In genomic region chr17:46158323-46159296, GRCh38 we compare ENCODE assay signal across 10 cellular contexts. TPM values are rescaled to one million over a fixed set of nuclear protein-coding genes. Genes with fewer than 3 reads are reported as not detected.
DNase-seq lines count a peak whose midpoint lies in the region; ATAC-seq, FAIRE-seq and TF ChIP-seq lines count a peak whose summit lies in the region.
"Had no signal": no experiment of that assay in that cellular context is flagged by ENCODE, and none has a peak within 500 bp of the region (broad histone marks: within the 10 kb centered on the region; RNA-seq: fewer than 3 reads in every experiment).

No MANE protein-coding gene starts in this region.

- TF ChIP-seq RAD21 in K562 (CRISPR knock-in tag; conservative IDR thresholded peaks at IDR 0.05 in 1 of 2, IDR thresholded peaks at IDR 0.05 in 1 of 2) = no peak

- no peaks in the 10 kb centered on the region for H3K27me3 Mint-ChIP-seq in CD8-positive, alpha-beta T cell (ENCODE audit: low read depth)
- no peaks in the 10 kb centered on the region for H3K27me3 Mint-ChIP-seq in naive thymus-derived CD8-positive, alpha-beta T cell
- H3K27me3 Mint-ChIP-seq: activated naive CD8-positive, alpha-beta T cell treated with anti-CD3 and anti-CD28 coated beads, Interleukin-2, amount 10 ng/mL, durations not matched to agents 7 days and 5 days had no signal

- no peak overlapping the region; a peak in 1 of 4 replicates for H3K9ac ChIP-seq in K562 (ENCODE audit: insufficient read depth in 1 of 2, low read depth in 2 of 2, low read length in 2 of 2)

- H3K36me3 ChIP-seq in CD8-positive, alpha-beta T cell (ENCODE audit: insufficient read depth, low read length) = no peaks in the 10 kb centered on the region
- peaks cover 13% of the 10 kb centered on the region; the same call in 2 of the 3 replicates for H3K36me3 ChIP-seq in K562 (ENCODE audit: control insufficient read depth, insufficient read depth, low read length)
- no peaks in the 10 kb centered on the region for H3K36me3 ChIP-seq in mucosa of descending colon (ENCODE audit: low read depth)

- H3K4me3 Mint-ChIP-seq in CD8-positive, alpha-beta T cell = peak overlapping the region; percentile 4
- peak overlapping the region in 9 of 10 donors; percentile 3 to 67 (median 29) for H3K4me3 Mint-ChIP-seq in naive thymus-derived CD8-positive, alpha-beta T cell
- H3K4me3 Mint-ChIP-seq: activated naive CD8-positive, alpha-beta T cell treated with anti-CD3 and anti-CD28 coated beads, Interleukin-2, amount 10 ng/mL, durations not matched to agents 7 days and 5 days had no signal

- peaks cover 94% of the 10 kb centered on the region for H3K4me1 ChIP-seq in CD8-positive, alpha-beta T cell (ENCODE audit: insufficient read depth, low read length)
- peaks cover 2 to 35% of the 10 kb centered on the region in 2 experiments; a peak in 3 of 5 replicates for H3K4me1 ChIP-seq in K562 (replicated peaks in 1 of 2; ENCODE audit: control insufficient read depth in 2 of 2, insufficient read depth in 2 of 2, low read length in 2 of 2)
- H3K4me1 ChIP-seq in mucosa of descending colon (ENCODE audit: low read depth) = peaks cover 37% of the 10 kb centered on the region

- in situ Hi-C loops in K562 (cut with MboI) = no loop called here

- ATAC-seq in CD8-positive, alpha-beta T cell = no peak
- ATAC-seq in K562 (peak; percentile 52), mucosa of descending colon (no peak)
- ATAC-seq in naive thymus-derived CD8-positive, alpha-beta T cell = no peak

- no peak for TF ChIP-seq CTCF in CD8-positive, alpha-beta T cell (IDR thresholded peaks at IDR 0.05)
- TF ChIP-seq CTCF in K562 (IDR thresholded peaks at IDR 0.05 in 2 of 3, conservative IDR thresholded peaks at IDR 0.05 in 1 of 3; ENCODE audit: insufficient read depth in 2 of 3, low read depth in 1 of 3, low read length in 3 of 3) (no peak), mucosa of descending colon (IDR thresholded peaks at IDR 0.05) (no peak)

- H3K4me3 ChIP-seq in CD8-positive, alpha-beta T cell (ENCODE audit: low read depth, low read length) = no peak overlapping the region
- H3K4me3 ChIP-seq in K562 = no peak overlapping the region
- H3K4me3 ChIP-seq in mucosa of descending colon = no peak overlapping the region

- CTCF ChIA-PET in CD8-positive, alpha-beta T cell (lab: Charles Lee) = interaction anchor here (0.7 to 1.2 kb wide), 2 partner anchors 54 to 1070 kb away, joined by 3 to 4 read pairs; no protein-coding TSS in a partner anchor
- CTCF ChIA-PET in K562 (lab: Yijun Ruan, JAX; ENCODE audit: low intra/inter-chr PET ratio) = no interaction called here

- H3K9me3 Mint-ChIP-seq in CD8-positive, alpha-beta T cell = no peaks in the 10 kb centered on the region
- no peaks in the 10 kb centered on the region for H3K9me3 Mint-ChIP-seq in naive thymus-derived CD8-positive, alpha-beta T cell
- H3K9me3 Mint-ChIP-seq: activated naive CD8-positive, alpha-beta T cell treated with anti-CD3 and anti-CD28 coated beads, Interleukin-2, amount 10 ng/mL, durations not matched to agents 7 days and 5 days had no signal

- intact Hi-C loops in CD8-positive, alpha-beta T cell (cut with DNase I, micrococcal nuclease) = loop anchor here in 1 of 2 experiments (5.0 kb wide), 1 partner anchor 36 kb away; no protein-coding TSS in a partner anchor
- intact Hi-C loops in K562 (cut with micrococcal nuclease) (no loop called here), mucosa of descending colon (cut with DNase I, micrococcal nuclease) (no loop called here)

- no peak for TF ChIP-seq EP300 in K562 (IDR thresholded peaks at IDR 0.05; ENCODE audit: low read length)

- FAIRE-seq in K562 (lab: Jason Lieb, UNC) = no peak

- H3K27ac Mint-ChIP-seq in CD8-positive, alpha-beta T cell = peak overlapping the region; percentile 79
- peak overlapping the region; percentile 0 to 85 (median 64) for H3K27ac Mint-ChIP-seq in naive thymus-derived CD8-positive, alpha-beta T cell

- TF ChIP-seq POLR2A in K562 (conservative IDR thresholded peaks at IDR 0.05) = no peak

- peaks cover 21% of the 10 kb centered on the region for H3K36me3 Mint-ChIP-seq in CD8-positive, alpha-beta T cell
- H3K36me3 Mint-ChIP-seq in naive thymus-derived CD8-positive, alpha-beta T cell = peaks cover 0 to 26% (median 11%) of the 10 kb centered on the region in 3 donors

- H2AFZ ChIP-seq in K562 (ENCODE audit: low read depth, low read length) = no peak overlapping the region

- no peak overlapping the region for H3K27ac ChIP-seq in CD8-positive, alpha-beta T cell (ENCODE audit: low read depth, low read length)
- no peak overlapping the region for H3K27ac ChIP-seq in K562 (ENCODE audit: extremely low read depth, low read depth, low read length)

- H3K9me3 ChIP-seq in CD8-positive, alpha-beta T cell (ENCODE audit: low read length) = no peaks in the 10 kb centered on the region
- H3K9me3 ChIP-seq in K562 (replicated peaks; ENCODE audit: control insufficient read depth, insufficient read depth, low read depth, low read length) (no peaks in the 10 kb centered on the region), mucosa of descending colon (no peaks in the 10 kb centered on the region)

- H3K4me1 Mint-ChIP-seq in CD8-positive, alpha-beta T cell (ENCODE audit: low read depth) = peaks cover 91% of the 10 kb centered on the region
- H3K4me1 Mint-ChIP-seq in naive thymus-derived CD8-positive, alpha-beta T cell = peaks cover 55 to 97% (median 88%) of the 10 kb centered on the region in 4 donors

- WGBS in K562 (ENCODE audit: insufficient coverage, low coverage, missing lambda C conversion rate) = 87% methylated on average over 18 of the region's 18 CpGs

- POLR2A ChIA-PET in CD8-positive, alpha-beta T cell (lab: Charles Lee) = interaction anchor here (0.5 to 0.6 kb wide), 3 partner anchors 17 to 947 kb away, joined by 3 read pairs; no protein-coding TSS in a partner anchor
- POLR2A ChIA-PET in K562 (lab: Yijun Ruan, JAX) = interaction anchor here (0.8 to 5.2 kb wide), 5 partner anchors 9 to 27 kb away, joined by 3 to 29 read pairs (median 7); no protein-coding TSS in a partner anchor
- POLR2A ChIA-PET in naive thymus-derived CD8-positive, alpha-beta T cell (lab: Charles Lee) = interaction anchor here (1.0 to 1.1 kb wide), 2 partner anchors 33 to 34 kb away, joined by 3 to 6 read pairs; partner anchors contain the start of gene KANSL1

- H3K4me2 ChIP-seq in K562 (ENCODE audit: insufficient read depth, low read length) = no peak overlapping the region; the same call in 1 of the 2 replicates

- no peak for DNase-seq in CD8-positive, alpha-beta T cell
- DNase-seq in NCI-H1105 (lab: John Stamatoyannopoulos, UW) (peak; percentile 67), K562 (ENCODE audit: extremely low read depth in 1 of 4, low spot score in 3 of 4) (no peak), pons (ENCODE audit: low spot score) (no peak), mucosa of descending colon (no peak), foreskin melanocyte (no peak), HK-2 (ENCODE audit: unreplicated experiment) (no peak)
- no peak for DNase-seq in naive thymus-derived CD8-positive, alpha-beta T cell
- DNase-seq: activated naive CD8-positive, alpha-beta T cell treated with anti-CD3 and anti-CD28 coated beads, Interleukin-2, amount 10 ng/mL, durations not matched to agents 7 days and 5 days; T1000 had no signal

- H4K20me1 ChIP-seq in K562 (replicated peaks; ENCODE audit: control insufficient read depth, insufficient read depth, low read length) = peaks cover 46% of the 10 kb centered on the region

- no TSS peak for BruUV-seq in K562 (replicated peaks; lab: Mats Ljungman, UMichigan)

- peaks cover 98% of the 10 kb centered on the region for H3K79me2 ChIP-seq in K562 (ENCODE audit: control insufficient read depth, insufficient read depth, low read length)

- H3K9me1 ChIP-seq in K562 (ENCODE audit: control insufficient read depth, insufficient read depth, low read length) = peaks cover 8% of the 10 kb centered on the region

- H3K27me3 ChIP-seq in CD8-positive, alpha-beta T cell (ENCODE audit: insufficient read depth, low read length) = no peaks in the 10 kb centered on the region
- H3K27me3 ChIP-seq in K562 (ENCODE audit: control insufficient read depth in 2 of 2, insufficient read depth in 2 of 2, low read length in 2 of 2) = no peaks in the 10 kb centered on the region

TF ChIP-seq in K562, 482 proteins besides CTCF, POLR2A, EP300 and RAD21:
- TF ChIP-seq PRPF4 (IDR thresholded peaks at IDR 0.05; ENCODE audit: insufficient read depth, low read depth, low read length, poor library complexity, severe bottlenecking) (no peak), GATA2 (CRISPR knock-in tag; IDR thresholded peaks at IDR 0.05) (0 out of 2 replicates have a peak, but pooled peaks have one; percentile 14)

RNA-seq across cellular contexts. Expression of gene KANSL1, which starts 34.6 kb away (rescaled TPM):
- 100 to 1,000 TPM; 150 to 152 TPM for total RNA-seq in CD8-positive, alpha-beta T cell
- total RNA-seq in K562 (2011; cell fraction: chromatin; rRNA removed; ENCODE audit: low replicate concordance) = 361 and 617 TPM in 2 replicates
- total RNA-seq in K562 (2011; cell fraction: nucleolus; rRNA removed) = 177 and 226 TPM in 2 replicates
- 302 and 371 TPM in 2 replicates for total RNA-seq in K562 (2011; cell fraction: nucleoplasm; rRNA removed)
- 30.5 and 34.6 TPM in 2 replicates for total RNA-seq in K562 (2014; rRNA removed)
- 44.4 and 53.2 TPM in 2 replicates for total RNA-seq in K562 (2014; rRNA removed; fragmentation: Illumina TruSeq; extraction: Trizol)
- total RNA-seq in K562 (2015; rRNA removed; fragmentation: Illumina TruSeq; extraction: Trizol) = 43.8 and 44.0 TPM in 2 replicates
- total RNA-seq in K562 (2021) = 49.3 and 55.4 TPM in 2 replicates
- polyA plus RNA-seq in K562 (2011; rRNA removed) = 22.4 and 25.8 TPM in 2 replicates
- 10.5 and 22.5 TPM in 2 replicates for polyA plus RNA-seq in K562 (2011; cell fraction: cytosol; rRNA removed)
- polyA plus RNA-seq in K562 (2011; cell fraction: nucleus; rRNA removed) = 79.8 and 89.1 TPM in 2 replicates
- 17.0 and 24.8 TPM in 2 replicates for polyA plus RNA-seq in K562 (2012)
- polyA plus RNA-seq in K562 (2014; fragmentation: Illumina TruSeq; extraction: Trizol) = 22.9 and 25.5 TPM in 2 replicates
- 1 to 10 TPM; 3.6 to 6.9 TPM for polyA plus RNA-seq in K562 (2014; fragmentation: Nextera tagmentation; extraction: Ambion mirVana)
- 22.0 and 31.8 TPM in 2 replicates for polyA plus RNA-seq in K562 (2014; rRNA removed)
- 144 and 185 TPM in 2 replicates for polyA minus RNA-seq in K562 (2011; rRNA and poly(A)+ RNA removed)
- polyA minus RNA-seq in K562 (2011; cell fraction: cytosol; rRNA and poly(A)+ RNA removed) = 47.2 and 57.3 TPM in 2 replicates
- polyA minus RNA-seq in K562 (2011; cell fraction: nucleus; rRNA and poly(A)+ RNA removed) = 115 and 196 TPM in 2 replicates
- 100 to 1,000 TPM; 206 to 208 TPM for total RNA-seq in naive thymus-derived CD8-positive, alpha-beta T cell
- polyA plus RNA-seq in naive thymus-derived CD8-positive, alpha-beta T cell = 10 to 100 TPM; 13.1 to 16.6 (median 13.2) TPM
- 100 to 1,000 TPM in 1 of 3 donors, 10 to 100 TPM in 2; 80.2 to 107 (median 88.8) TPM for total RNA-seq in mucosa of descending colon
